39 cellular contexts compared by ENCODE assay signal in the genomic region with DNA sequence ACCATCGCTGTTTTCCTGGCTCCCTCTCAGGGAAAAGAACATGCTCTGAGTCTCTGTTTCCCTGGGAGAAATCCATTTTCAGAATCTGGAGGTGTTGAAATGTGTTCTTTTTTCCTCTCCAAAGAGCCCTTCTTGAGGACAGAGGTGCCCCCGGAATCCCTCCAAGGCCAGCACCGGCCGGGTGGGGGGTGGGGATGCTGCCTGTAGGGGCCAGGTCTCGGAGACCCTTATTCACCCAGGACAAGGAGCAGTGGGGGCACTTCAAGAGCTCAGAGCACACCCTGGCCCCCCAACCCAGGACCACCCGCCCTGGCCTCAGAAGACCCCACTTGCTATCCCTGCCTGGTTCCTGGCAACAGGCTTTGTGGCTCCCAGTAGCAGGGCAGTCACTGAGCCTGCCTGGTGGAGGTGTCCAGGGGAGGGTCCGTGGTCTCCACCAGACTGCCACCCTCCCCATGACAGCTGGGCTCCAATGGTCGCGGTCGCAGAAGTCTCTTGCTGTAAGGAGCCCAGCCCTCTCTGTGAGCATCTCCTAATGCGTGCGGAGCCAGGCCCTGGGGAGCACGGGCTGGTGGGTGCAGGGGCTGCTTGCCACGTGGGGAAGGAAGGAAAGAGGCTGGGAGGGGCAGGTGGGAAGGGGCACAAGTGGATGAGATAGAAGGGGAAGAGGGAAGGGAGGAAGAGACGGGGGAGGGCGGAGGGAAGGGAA. TPM values are rescaled to one million over a fixed set of nuclear protein-coding genes. Genes with fewer than 3 reads are reported as not detected.
"Had no signal": no experiment of that assay in that cellular context is flagged by ENCODE, and none has a peak within 500 bp of the region (broad histone marks: within the 10 kb centered on the region; RNA-seq: fewer than 3 reads in every experiment).

No MANE protein-coding gene starts in this region.

- H3K4me1 ChIP-seq: ascending aorta had no signal

- H3K4me3 ChIP-seq: ascending aorta, cardiac muscle cell had no signal

- H3K27ac ChIP-seq: ascending aorta, cardiac muscle cell, VCaP had no signal

- ATAC-seq: activated CD8-positive, alpha-beta T cell treated with anti-CD3 and anti-CD28 coated beads for 36 hours; activated naive CD8-positive, alpha-beta T cell treated with anti-CD3 and anti-CD28 coated beads, Interleukin-2, amount 50 U/mL, for 24 hours; activated T-cell treated with anti-CD3 and anti-CD28 coated beads, Interleukin-2, amount 50 U/mL, for 4 hours; activated T-cell treated with anti-CD3 and anti-CD28 coated beads, Interleukin-2, amount 50 U/mL, for 72 hours; activated T-helper 17 cell treated with anti-CD3 and anti-CD28 coated beads, Interleukin-2, amount 50 U/mL, for 72 hours had no signal

- H3K27me3 Mint-ChIP-seq: activated B cell treated with CpG ODN at 0.5 μM for 24 hours; activated CD4-positive, alpha-beta T cell treated with anti-CD3 and anti-CD28 coated beads, Interleukin-2, amount 10 ng/mL, durations not matched to agents 24 days and 14 days; activated CD8-positive, alpha-beta T cell treated with anti-CD3 and anti-CD28 coated beads for 36 hours; activated naive CD8-positive, alpha-beta T cell treated with anti-CD3 and anti-CD28 coated beads, Interleukin-2, amount 10 ng/mL, durations not matched to agents 7 days and 5 days had no signal

- H3K9me3 Mint-ChIP-seq: activated CD4-positive, alpha-beta T cell treated with anti-CD3 and anti-CD28 coated beads, Interleukin-2, amount 10 ng/mL, durations not matched to agents 24 days and 14 days; activated naive CD8-positive, alpha-beta T cell treated with anti-CD3 and anti-CD28 coated beads, Interleukin-2, amount 10 ng/mL, durations not matched to agents 7 days and 5 days; activated T-helper 1 cell treated with anti-CD3 and anti-CD28 coated beads, Interleukin-12 subunit alpha, Interleukin-12 subunit beta, Interleukin-2, Interleukin-4 antibody, amounts not matched to agents 30 ng/mL and 10 ng/mL and 1 ng/mL, durations not matched to agents 14 hours and 24 hours and 36 hours; activated T-helper 17 cell treated with anti-CD3 and anti-CD28 coated beads, Interleukin-2, amount 50 U/mL, for 72 hours had no signal

- H3K36me3 ChIP-seq: ascending aorta, cardiac muscle cell had no signal

- H3K4me1 Mint-ChIP-seq: activated B cell treated with CpG ODN at 0.5 μM for 24 hours; activated CD4-positive, alpha-beta T cell treated with anti-CD3 and anti-CD28 coated beads, Interleukin-2, amount 10 ng/mL, durations not matched to agents 24 days and 14 days; activated naive CD4-positive, alpha-beta T cell treated with anti-CD3 and anti-CD28 coated beads, Interleukin-2, amount 10 ng/mL, durations not matched to agents 7 days and 5 days; activated naive CD4-positive, alpha-beta T cell treated with anti-CD3 and anti-CD28 coated beads, Interleukin-2, amount 50 U/mL, for 24 hours; activated naive CD8-positive, alpha-beta T cell treated with anti-CD3 and anti-CD28 coated beads, Interleukin-2, amount 10 ng/mL, durations not matched to agents 7 days and 5 days; activated naive CD8-positive, alpha-beta T cell treated with anti-CD3 and anti-CD28 coated beads, Interleukin-2, amount 50 U/mL, for 24 hours; activated T-helper 17 cell treated with anti-CD3 and anti-CD28 coated beads, Interleukin-2, amount 50 U/mL, for 72 hours; brain; central memory CD8-positive, alpha-beta T cell had no signal

- H3K27me3 ChIP-seq: ascending aorta, cardiac muscle cell had no signal

- H3K36me3 Mint-ChIP-seq: activated CD4-positive, alpha-beta memory T cell treated with anti-CD3 and anti-CD28 coated beads for 36 hours; activated naive CD4-positive, alpha-beta T cell treated with anti-CD3 and anti-CD28 coated beads, Interleukin-2, amount 10 ng/mL, durations not matched to agents 7 days and 5 days; activated naive CD8-positive, alpha-beta T cell; activated naive CD8-positive, alpha-beta T cell treated with anti-CD3 and anti-CD28 coated beads, Interleukin-2, amount 10 ng/mL, durations not matched to agents 7 days and 5 days; brain had no signal

- DNase-seq: activated B cell treated with CpG ODN at 0.5 μM for 24 hours; activated CD4-positive, alpha-beta memory T cell treated with anti-CD3 and anti-CD28 coated beads for 36 hours; activated CD4-positive, alpha-beta T cell treated with anti-CD3 and anti-CD28 coated beads for 4 hours; activated CD4-positive, alpha-beta T cell treated with anti-CD3 and anti-CD28 coated beads, Interleukin-2, amount 10 ng/mL, durations not matched to agents 24 days and 14 days; activated CD4-positive, alpha-beta T cell treated with anti-CD3 and anti-CD28 coated beads, Interleukin-2, amount 50 U/mL, for 1 hour; activated CD4-positive, alpha-beta T cell treated with anti-CD3 and anti-CD28 coated beads, Interleukin-2, amount 50 U/mL, for 4 hours; activated CD4-positive, CD25-positive, alpha-beta regulatory T cell treated with anti-CD3 and anti-CD28 coated beads, Interleukin-2, amount 50 U/mL, for 72 hours; activated CD8-positive, alpha-beta memory T cell treated with anti-CD3 and anti-CD28 coated beads, Interleukin-2, amount 50 U/mL, for 4 hours; activated CD8-positive, alpha-beta T cell treated with anti-CD3 and anti-CD28 coated beads for 36 hours; activated effector memory CD4-positive, alpha-beta T cell treated with Interleukin-2 at 50 U/mL for 16 hours; activated gamma-delta T cell; activated naive CD4-positive, alpha-beta T cell treated with anti-CD3 and anti-CD28 coated beads, Interleukin-2, amount 10 ng/mL, durations not matched to agents 7 days and 5 days; activated naive CD4-positive, alpha-beta T cell treated with Interleukin-2 at 50 U/mL for 16 hours; activated naive CD8-positive, alpha-beta T cell treated with anti-CD3 and anti-CD28 coated beads, Interleukin-2, amount 10 ng/mL, durations not matched to agents 7 days and 5 days; activated naive CD8-positive, alpha-beta T cell treated with anti-CD3 and anti-CD28 coated beads, Interleukin-2, amount 50 U/mL, for 24 hours; activated T-cell treated with anti-CD3 and anti-CD28 coated beads for 4 hours; activated T-cell treated with anti-CD3 and anti-CD28 coated beads, Interleukin-2, amount 50 U/mL, for 1 hour; activated T-cell treated with anti-CD3 and anti-CD28 coated beads, Interleukin-2, amount 50 U/mL, for 4 hours; activated T-cell treated with anti-CD3 and anti-CD28 coated beads, Interleukin-2, amount 50 U/mL, for 72 hours; amygdala; anterior cingulate cortex; caudate nucleus; cerebellar nuclear complex; T-helper 1 cell; T-helper 2 cell; T-helper 9 cell had no signal

- H3K27ac Mint-ChIP-seq: activated B cell treated with CpG ODN at 0.5 μM for 24 hours; activated CD4-positive, alpha-beta memory T cell treated with anti-CD3 and anti-CD28 coated beads for 36 hours; activated CD4-positive, alpha-beta T cell treated with anti-CD3 and anti-CD28 coated beads, Interleukin-2, amount 10 ng/mL, durations not matched to agents 24 days and 14 days; activated CD8-positive, alpha-beta T cell treated with anti-CD3 and anti-CD28 coated beads for 36 hours; activated naive CD4-positive, alpha-beta T cell treated with anti-CD3 and anti-CD28 coated beads, Interleukin-2, amount 10 ng/mL, durations not matched to agents 7 days and 5 days; activated naive CD4-positive, alpha-beta T cell treated with anti-CD3 and anti-CD28 coated beads, Interleukin-2, amount 50 U/mL, for 24 hours; activated naive CD8-positive, alpha-beta T cell; activated naive CD8-positive, alpha-beta T cell treated with anti-CD3 and anti-CD28 coated beads, Interleukin-2, amount 10 ng/mL, durations not matched to agents 7 days and 5 days; activated naive CD8-positive, alpha-beta T cell treated with anti-CD3 and anti-CD28 coated beads, Interleukin-2, amount 50 U/mL, for 24 hours; activated T-cell treated with anti-CD3 and anti-CD28 coated beads, Interleukin-2, amount 50 U/mL, for 72 hours; activated T-helper 1 cell treated with anti-CD3 and anti-CD28 coated beads, Interleukin-12 subunit alpha, Interleukin-12 subunit beta, Interleukin-2, Interleukin-4 antibody, amounts not matched to agents 30 ng/mL and 10 ng/mL and 1 ng/mL, durations not matched to agents 14 hours and 24 hours and 36 hours; activated T-helper 17 cell treated with anti-CD3 and anti-CD28 coated beads, Interleukin-2, amount 50 U/mL, for 72 hours; brain; T-helper 1 cell treated with Interleukin-12 subunit alpha and Interleukin-12 subunit beta and Interleukin-4 antibody, amounts not matched to agents 30 μg/mL and 1 μg/mL, for 36 hours; T-helper 2 cell treated with Interferon-gamma antibody and Interleukin-4, amounts not matched to agents 5 μg/mL and 100 μg/mL, for 36 hours had no signal

- H3K4me3 Mint-ChIP-seq: activated B cell treated with CpG ODN at 0.5 μM for 24 hours; activated CD4-positive, alpha-beta memory T cell treated with anti-CD3 and anti-CD28 coated beads for 36 hours; activated CD4-positive, alpha-beta T cell treated with anti-CD3 and anti-CD28 coated beads, Interleukin-2, amount 10 ng/mL, durations not matched to agents 24 days and 14 days; activated CD8-positive, alpha-beta T cell treated with anti-CD3 and anti-CD28 coated beads for 36 hours; activated naive CD4-positive, alpha-beta T cell treated with anti-CD3 and anti-CD28 coated beads, Interleukin-2, amount 10 ng/mL, durations not matched to agents 7 days and 5 days; activated naive CD4-positive, alpha-beta T cell treated with anti-CD3 and anti-CD28 coated beads, Interleukin-2, amount 50 U/mL, for 24 hours; activated naive CD8-positive, alpha-beta T cell; activated naive CD8-positive, alpha-beta T cell treated with anti-CD3 and anti-CD28 coated beads, Interleukin-2, amount 10 ng/mL, durations not matched to agents 7 days and 5 days; activated naive CD8-positive, alpha-beta T cell treated with anti-CD3 and anti-CD28 coated beads, Interleukin-2, amount 50 U/mL, for 24 hours; activated T-cell treated with anti-CD3 and anti-CD28 coated beads, Interleukin-2, amount 50 U/mL, for 4 hours; activated T-cell treated with anti-CD3 and anti-CD28 coated beads, Interleukin-2, amount 50 U/mL, for 72 hours; activated T-helper 1 cell treated with anti-CD3 and anti-CD28 coated beads, Interleukin-12 subunit alpha, Interleukin-12 subunit beta, Interleukin-2, Interleukin-4 antibody, amounts not matched to agents 30 ng/mL and 10 ng/mL and 1 ng/mL, durations not matched to agents 14 hours and 24 hours and 36 hours; activated T-helper 17 cell treated with anti-CD3 and anti-CD28 coated beads, Interleukin-2, amount 50 U/mL, for 72 hours; brain; central memory CD8-positive, alpha-beta T cell; T-helper 1 cell treated with Interleukin-12 subunit alpha and Interleukin-12 subunit beta and Interleukin-4 antibody, amounts not matched to agents 30 μg/mL and 1 μg/mL, for 36 hours; T-helper 2 cell treated with Interferon-gamma antibody and Interleukin-4, amounts not matched to agents 5 μg/mL and 100 μg/mL, for 36 hours had no signal

- H3K9me3 ChIP-seq: ascending aorta had no signal

RNA-seq across cellular contexts. Expression of a gene that starts 13.2 kb away (rescaled TPM):
- total RNA-seq: activated B cell treated with CpG ODN at 0.5 μM for 24 hours; activated CD4-positive, alpha-beta memory T cell treated with anti-CD3 and anti-CD28 coated beads for 36 hours; activated CD4-positive, alpha-beta T cell treated with anti-CD3 and anti-CD28 coated beads, Interleukin-2, amount 10 ng/mL, durations not matched to agents 24 days and 14 days; activated CD8-positive, alpha-beta memory T cell treated with anti-CD3 and anti-CD28 coated beads for 36 hours; activated CD8-positive, alpha-beta T cell treated with anti-CD3 and anti-CD28 coated beads for 36 hours; activated naive CD8-positive, alpha-beta T cell treated with anti-CD3 and anti-CD28 coated beads, Interleukin-2, amount 10 ng/mL, durations not matched to agents 7 days and 5 days; activated T-cell treated with anti-CD3 and anti-CD28 coated beads, Interleukin-2, amount 50 U/mL, for 4 hours; activated T-cell treated with anti-CD3 and anti-CD28 coated beads, Interleukin-2, amount 50 U/mL, for 72 hours; activated T-helper 1 cell treated with anti-CD3 and anti-CD28 coated beads, Interleukin-12 subunit alpha, Interleukin-12 subunit beta, Interleukin-2, Interleukin-4 antibody, amounts not matched to agents 30 ng/mL and 10 ng/mL and 1 ng/mL, durations not matched to agents 14 hours and 24 hours and 36 hours; activated T-helper 17 cell treated with anti-CD3 and anti-CD28 coated beads, Interleukin-2, amount 50 U/mL, for 72 hours; ascending aorta; bronchial epithelial cell had no signal
